In the genomic region with DNA sequence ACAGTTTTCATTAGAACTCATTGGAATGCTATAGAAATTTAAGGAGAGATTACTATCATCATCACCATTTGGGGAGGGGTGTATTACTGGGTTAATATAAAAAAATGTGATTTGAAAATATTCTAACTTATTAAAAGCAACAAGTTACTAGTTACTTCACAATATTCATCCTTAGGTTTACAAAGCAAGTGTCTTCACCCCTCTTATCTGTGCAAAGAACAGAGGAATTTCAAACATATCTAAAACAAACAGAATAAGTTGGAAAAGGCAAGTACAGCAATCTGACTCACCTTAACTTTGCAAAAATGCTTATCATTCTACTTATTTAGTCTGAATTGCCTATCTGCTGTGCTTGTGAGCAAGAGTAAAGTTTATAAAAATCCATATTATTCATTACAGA, we compare ENCODE assay signal across 26 cellular contexts.
"Had no signal": no experiment of that assay in that cellular context is flagged by ENCODE, and none has a peak within 500 bp of the region (broad histone marks: within the 10 kb centered on the region; RNA-seq: fewer than 3 reads in every experiment).

No MANE protein-coding gene starts in this region.

- H3K4me3 ChIP-seq: coronary artery, gastrocnemius medialis, heart right ventricle, left ventricle myocardium inferior, lower lobe of right lung, psoas muscle, right lobe of liver, spleen, stomach, thoracic aorta, transverse colon had no signal

- ATAC-seq: gastrocnemius medialis; heart right ventricle; natural killer cell treated with Interleukin-12 subunit alpha and Interleukin-12 subunit beta and Interleukin-15 and Interleukin-18, amount 100 ng/mL, for 72 hours; psoas muscle had no signal

- H3K27ac Mint-ChIP-seq: endodermal cell; memory B cell; natural killer cell treated with Interleukin-12 subunit alpha and Interleukin-12 subunit beta and Interleukin-15 and Interleukin-18, amount 100 ng/mL, for 72 hours had no signal

- H3K27ac ChIP-seq: coronary artery, gastrocnemius medialis, heart right ventricle, left ventricle myocardium inferior, lower lobe of right lung, parathyroid adenoma, psoas muscle, right lobe of liver, spleen, stomach, thoracic aorta, transverse colon had no signal

- H3K36me3 ChIP-seq: gastrocnemius medialis, lower lobe of right lung, right lobe of liver, spleen, thoracic aorta, transverse colon had no signal

- H3K9ac ChIP-seq: parathyroid adenoma had no signal

- H3K27me3 ChIP-seq: gastrocnemius medialis, heart right ventricle, right lobe of liver, spleen, stomach, transverse colon had no signal

- FAIRE-seq: endothelial cell of umbilical vein, keratinocyte had no signal

- H3K4me3 Mint-ChIP-seq: endodermal cell; memory B cell; natural killer cell treated with Interleukin-12 subunit alpha and Interleukin-12 subunit beta and Interleukin-15 and Interleukin-18, amount 100 ng/mL, for 72 hours had no signal

- H3K36me3 Mint-ChIP-seq: memory B cell; natural killer cell treated with Interleukin-12 subunit alpha and Interleukin-12 subunit beta and Interleukin-15 and Interleukin-18, amount 100 ng/mL, for 72 hours had no signal

- DNase-seq: effector CD4-positive, alpha-beta T cell; endodermal cell; erythroblast; gastrocnemius medialis; heart right ventricle; left ventricle myocardium inferior; lower lobe of right lung; midbrain; occipital lobe; psoas muscle; retina; right lobe of liver; spleen; stimulated activated CD4-positive, alpha-beta T cell treated with anti-CD3 and anti-CD28 coated beads, Interleukin-2, amount 100 ng/mL, for 24 hours; stimulated activated CD4-positive, alpha-beta T cell treated with anti-CD3 and anti-CD28 coated beads, Interleukin-4, amount 100 ng/mL, for 4 hours; stimulated activated naive CD4-positive, alpha-beta T cell; stomach; substantia nigra; transverse colon had no signal

- H3K79me2 ChIP-seq: parathyroid adenoma had no signal

- H3K9me3 ChIP-seq: gastrocnemius medialis, heart right ventricle, left ventricle myocardium inferior, lower lobe of right lung, psoas muscle, right lobe of liver, spleen, stomach, thoracic aorta, transverse colon had no signal

- H2AFZ ChIP-seq: parathyroid adenoma had no signal

- H3K9me3 Mint-ChIP-seq: memory B cell; natural killer cell treated with Interleukin-12 subunit alpha and Interleukin-12 subunit beta and Interleukin-15 and Interleukin-18, amount 100 ng/mL, for 72 hours had no signal

- H3K27me3 Mint-ChIP-seq: natural killer cell treated with Interleukin-12 subunit alpha and Interleukin-12 subunit beta and Interleukin-15 and Interleukin-18, amount 100 ng/mL, for 72 hours had no signal

- H3K4me1 ChIP-seq: left ventricle myocardium inferior, lower lobe of right lung, parathyroid adenoma, spleen, transverse colon had no signal
